1 cellular context compared by ENCODE assay signal in the genomic region with DNA sequence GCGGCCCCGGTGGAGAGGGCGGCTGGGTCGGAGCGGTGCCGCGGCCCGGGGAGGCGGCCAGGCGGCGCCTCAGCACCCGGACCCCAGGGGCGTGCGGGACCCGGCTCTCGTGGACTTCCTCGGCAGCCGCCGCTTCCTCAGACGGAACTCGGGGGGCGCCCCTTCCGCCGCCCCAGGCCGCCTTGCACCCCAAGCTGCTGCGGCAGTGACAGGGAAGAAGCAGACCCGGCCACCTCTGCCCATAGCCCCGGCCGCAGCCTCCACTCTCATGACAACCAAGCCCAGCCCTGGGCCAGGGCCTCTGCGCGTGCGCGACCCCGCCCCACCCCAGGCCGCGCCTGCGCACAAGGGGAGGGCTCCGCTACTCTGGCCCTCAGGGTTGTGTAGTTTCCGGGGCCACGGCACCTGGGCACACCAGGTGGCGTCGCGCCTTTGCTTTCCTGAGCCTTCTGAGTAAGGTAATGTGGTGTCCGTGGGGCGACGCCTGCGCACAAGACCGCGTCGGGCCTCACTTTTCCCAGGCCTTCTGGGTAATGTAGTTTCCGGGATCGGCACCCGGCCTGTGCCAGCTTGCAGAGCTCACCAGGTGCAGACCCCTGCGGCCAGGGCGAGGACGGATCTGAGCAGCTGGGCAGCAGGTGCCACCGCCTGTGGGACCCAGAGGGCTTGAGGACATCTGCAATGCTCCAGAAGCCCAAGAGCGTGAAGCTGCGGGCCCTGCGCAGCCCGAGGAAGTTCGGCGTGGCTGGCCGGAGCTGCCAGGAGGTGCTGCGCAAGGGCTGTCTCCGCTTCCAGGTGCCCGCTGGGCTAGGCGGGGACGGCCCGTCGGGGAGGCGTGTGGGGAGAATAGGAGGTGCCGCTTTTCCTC.
TF ChIP-seq lines count a peak whose summit lies in the region.

A gene (minus strand): TSS at position 289 of the 868 bp plus-strand sequence. CDS start 4,804 bp downstream, outside the sequence.
A gene with protein sequence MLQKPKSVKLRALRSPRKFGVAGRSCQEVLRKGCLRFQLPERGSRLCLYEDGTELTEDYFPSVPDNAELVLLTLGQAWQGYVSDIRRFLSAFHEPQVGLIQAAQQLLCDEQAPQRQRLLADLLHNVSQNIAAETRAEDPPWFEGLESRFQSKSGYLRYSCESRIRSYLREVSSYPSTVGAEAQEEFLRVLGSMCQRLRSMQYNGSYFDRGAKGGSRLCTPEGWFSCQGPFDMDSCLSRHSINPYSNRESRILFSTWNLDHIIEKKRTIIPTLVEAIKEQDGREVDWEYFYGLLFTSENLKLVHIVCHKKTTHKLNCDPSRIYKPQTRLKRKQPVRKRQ (plus strand): TSS at position 554 of the 868 bp plus-strand sequence. CDS start 128 bp downstream, at position 682.

TF ChIP-seq in HepG2, 621 proteins besides CTCF, POLR2A, EP300 and RAD21 (continued from another document and continues in another):
- TF ChIP-seq, protein P1, sequence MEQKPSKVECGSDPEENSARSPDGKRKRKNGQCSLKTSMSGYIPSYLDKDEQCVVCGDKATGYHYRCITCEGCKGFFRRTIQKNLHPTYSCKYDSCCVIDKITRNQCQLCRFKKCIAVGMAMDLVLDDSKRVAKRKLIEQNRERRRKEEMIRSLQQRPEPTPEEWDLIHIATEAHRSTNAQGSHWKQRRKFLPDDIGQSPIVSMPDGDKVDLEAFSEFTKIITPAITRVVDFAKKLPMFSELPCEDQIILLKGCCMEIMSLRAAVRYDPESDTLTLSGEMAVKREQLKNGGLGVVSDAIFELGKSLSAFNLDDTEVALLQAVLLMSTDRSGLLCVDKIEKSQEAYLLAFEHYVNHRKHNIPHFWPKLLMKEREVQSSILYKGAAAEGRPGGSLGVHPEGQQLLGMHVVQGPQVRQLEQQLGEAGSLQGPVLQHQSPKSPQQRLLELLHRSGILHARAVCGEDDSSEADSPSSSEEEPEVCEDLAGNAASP (CRISPR knock-in tag; IDR thresholded peaks at IDR 0.05; ENCODE audit: borderline replicate concordance): peak; percentile 59; the same call in 1 of the 2 replicates
- peak; percentile 95 for TF ChIP-seq ZFX (CRISPR knock-in tag; IDR thresholded peaks at IDR 0.05; ENCODE audit: low read depth)
- no peak for TF ChIP-seq ZNF569 (CRISPR knock-in tag; IDR thresholded peaks at IDR 0.05; ENCODE audit: borderline replicate concordance)
- TF ChIP-seq RBAK (CRISPR knock-in tag; IDR thresholded peaks at IDR 0.05): no peak
- no peak for TF ChIP-seq SCMH1 (CRISPR knock-in tag; IDR thresholded peaks at IDR 0.05; ENCODE audit: borderline replicate concordance)
- TF ChIP-seq, protein P2, sequence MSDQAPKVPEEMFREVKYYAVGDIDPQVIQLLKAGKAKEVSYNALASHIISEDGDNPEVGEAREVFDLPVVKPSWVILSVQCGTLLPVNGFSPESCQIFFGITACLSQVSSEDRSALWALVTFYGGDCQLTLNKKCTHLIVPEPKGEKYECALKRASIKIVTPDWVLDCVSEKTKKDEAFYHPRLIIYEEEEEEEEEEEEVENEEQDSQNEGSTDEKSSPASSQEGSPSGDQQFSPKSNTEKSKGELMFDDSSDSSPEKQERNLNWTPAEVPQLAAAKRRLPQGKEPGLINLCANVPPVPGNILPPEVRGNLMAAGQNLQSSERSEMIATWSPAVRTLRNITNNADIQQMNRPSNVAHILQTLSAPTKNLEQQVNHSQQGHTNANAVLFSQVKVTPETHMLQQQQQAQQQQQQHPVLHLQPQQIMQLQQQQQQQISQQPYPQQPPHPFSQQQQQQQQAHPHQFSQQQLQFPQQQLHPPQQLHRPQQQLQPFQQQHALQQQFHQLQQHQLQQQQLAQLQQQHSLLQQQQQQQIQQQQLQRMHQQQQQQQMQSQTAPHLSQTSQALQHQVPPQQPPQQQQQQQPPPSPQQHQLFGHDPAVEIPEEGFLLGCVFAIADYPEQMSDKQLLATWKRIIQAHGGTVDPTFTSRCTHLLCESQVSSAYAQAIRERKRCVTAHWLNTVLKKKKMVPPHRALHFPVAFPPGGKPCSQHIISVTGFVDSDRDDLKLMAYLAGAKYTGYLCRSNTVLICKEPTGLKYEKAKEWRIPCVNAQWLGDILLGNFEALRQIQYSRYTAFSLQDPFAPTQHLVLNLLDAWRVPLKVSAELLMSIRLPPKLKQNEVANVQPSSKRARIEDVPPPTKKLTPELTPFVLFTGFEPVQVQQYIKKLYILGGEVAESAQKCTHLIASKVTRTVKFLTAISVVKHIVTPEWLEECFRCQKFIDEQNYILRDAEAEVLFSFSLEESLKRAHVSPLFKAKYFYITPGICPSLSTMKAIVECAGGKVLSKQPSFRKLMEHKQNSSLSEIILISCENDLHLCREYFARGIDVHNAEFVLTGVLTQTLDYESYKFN (CRISPR knock-in tag; conservative IDR thresholded peaks at IDR 0.05): no peak
- TF ChIP-seq ETV6 (CRISPR knock-in tag; conservative IDR thresholded peaks at IDR 0.05): no peak
- TF ChIP-seq, protein P3, sequence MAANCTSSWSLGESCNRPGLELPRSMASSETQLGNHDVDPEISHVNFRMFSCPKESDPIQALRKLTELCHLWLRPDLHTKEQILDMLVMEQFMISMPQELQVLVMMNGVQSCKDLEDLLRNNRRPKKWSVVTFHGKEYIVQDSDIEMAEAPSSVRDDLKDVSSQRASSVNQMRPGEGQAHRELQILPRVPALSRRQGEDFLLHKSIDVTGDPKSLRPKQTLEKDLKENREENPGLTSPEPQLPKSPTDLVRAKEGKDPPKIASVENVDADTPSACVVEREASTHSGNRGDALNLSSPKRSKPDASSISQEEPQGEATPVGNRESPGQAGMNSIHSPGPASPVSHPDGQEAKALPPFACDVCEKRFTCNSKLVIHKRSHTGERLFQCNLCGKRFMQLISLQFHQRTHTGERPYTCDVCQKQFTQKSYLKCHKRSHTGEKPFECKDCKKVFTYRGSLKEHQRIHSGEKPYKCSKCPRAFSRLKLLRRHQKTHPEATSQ (CRISPR knock-in tag; IDR thresholded peaks at IDR 0.05; ENCODE audit: borderline replicate concordance): no peak
- peak; percentile 26; the same call in 1 of the 2 replicates for TF ChIP-seq ZNF274 (CRISPR knock-in tag; IDR thresholded peaks at IDR 0.05)
- TF ChIP-seq, protein P4, sequence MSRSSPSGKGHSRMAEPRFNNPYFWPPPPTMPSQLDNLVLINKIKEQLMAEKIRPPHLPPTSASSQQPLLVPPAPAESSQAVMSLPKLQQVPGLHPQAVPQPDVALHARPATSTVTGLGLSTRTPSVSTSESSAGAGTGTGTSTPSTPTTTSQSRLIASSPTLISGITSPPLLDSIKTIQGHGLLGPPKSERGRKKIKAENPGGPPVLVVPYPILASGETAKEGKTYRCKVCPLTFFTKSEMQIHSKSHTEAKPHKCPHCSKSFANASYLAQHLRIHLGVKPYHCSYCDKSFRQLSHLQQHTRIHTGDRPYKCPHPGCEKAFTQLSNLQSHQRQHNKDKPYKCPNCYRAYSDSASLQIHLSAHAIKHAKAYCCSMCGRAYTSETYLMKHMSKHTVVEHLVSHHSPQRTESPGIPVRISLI (CRISPR knock-in tag; IDR thresholded peaks at IDR 0.05; ENCODE audit: borderline replicate concordance): no peak
- TF ChIP-seq BRD4 (CRISPR knock-in tag; IDR thresholded peaks at IDR 0.05): no peak
- no peak for TF ChIP-seq WIZ (CRISPR knock-in tag; IDR thresholded peaks at IDR 0.05)
- TF ChIP-seq ZNF430 (CRISPR knock-in tag; IDR thresholded peaks at IDR 0.05): peak; percentile 24; the same call in 1 of the 2 replicates
- TF ChIP-seq KLF16 (CRISPR knock-in tag; IDR thresholded peaks at IDR 0.05): no peak; a peak in 1 of 4 replicates
- TF ChIP-seq ZNF616 (CRISPR knock-in tag; IDR thresholded peaks at IDR 0.05; ENCODE audit: low read depth): 0 out of 2 replicates have a peak, but pooled peaks have one; percentile 75
- peak; percentile 93 for TF ChIP-seq SP4 (CRISPR knock-in tag; IDR thresholded peaks at IDR 0.05)
- no peak for TF ChIP-seq ZNF746 (CRISPR knock-in tag; IDR thresholded peaks at IDR 0.05)
- TF ChIP-seq ZNF790 (CRISPR knock-in tag; IDR thresholded peaks at IDR 0.05; ENCODE audit: borderline replicate concordance): no peak
- TF ChIP-seq, protein P5, sequence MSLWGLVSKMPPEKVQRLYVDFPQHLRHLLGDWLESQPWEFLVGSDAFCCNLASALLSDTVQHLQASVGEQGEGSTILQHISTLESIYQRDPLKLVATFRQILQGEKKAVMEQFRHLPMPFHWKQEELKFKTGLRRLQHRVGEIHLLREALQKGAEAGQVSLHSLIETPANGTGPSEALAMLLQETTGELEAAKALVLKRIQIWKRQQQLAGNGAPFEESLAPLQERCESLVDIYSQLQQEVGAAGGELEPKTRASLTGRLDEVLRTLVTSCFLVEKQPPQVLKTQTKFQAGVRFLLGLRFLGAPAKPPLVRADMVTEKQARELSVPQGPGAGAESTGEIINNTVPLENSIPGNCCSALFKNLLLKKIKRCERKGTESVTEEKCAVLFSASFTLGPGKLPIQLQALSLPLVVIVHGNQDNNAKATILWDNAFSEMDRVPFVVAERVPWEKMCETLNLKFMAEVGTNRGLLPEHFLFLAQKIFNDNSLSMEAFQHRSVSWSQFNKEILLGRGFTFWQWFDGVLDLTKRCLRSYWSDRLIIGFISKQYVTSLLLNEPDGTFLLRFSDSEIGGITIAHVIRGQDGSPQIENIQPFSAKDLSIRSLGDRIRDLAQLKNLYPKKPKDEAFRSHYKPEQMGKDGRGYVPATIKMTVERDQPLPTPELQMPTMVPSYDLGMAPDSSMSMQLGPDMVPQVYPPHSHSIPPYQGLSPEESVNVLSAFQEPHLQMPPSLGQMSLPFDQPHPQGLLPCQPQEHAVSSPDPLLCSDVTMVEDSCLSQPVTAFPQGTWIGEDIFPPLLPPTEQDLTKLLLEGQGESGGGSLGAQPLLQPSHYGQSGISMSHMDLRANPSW (CRISPR knock-in tag; IDR thresholded peaks at IDR 0.05; ENCODE audit: borderline replicate concordance): peak; percentile 54; the same call in 1 of the 2 replicates
- TF ChIP-seq ISX (CRISPR knock-in tag; conservative IDR thresholded peaks at IDR 0.05): no peak
- TF ChIP-seq SAP130 (CRISPR knock-in tag; IDR thresholded peaks at IDR 0.05; ENCODE audit: low read depth): peak; percentile 86
- peak; percentile 32 for TF ChIP-seq RARA (CRISPR knock-in tag; IDR thresholded peaks at IDR 0.05)
- TF ChIP-seq TSC22D2 (CRISPR knock-in tag; IDR thresholded peaks at IDR 0.05; ENCODE audit: borderline replicate concordance): no peak
- TF ChIP-seq, protein P6, sequence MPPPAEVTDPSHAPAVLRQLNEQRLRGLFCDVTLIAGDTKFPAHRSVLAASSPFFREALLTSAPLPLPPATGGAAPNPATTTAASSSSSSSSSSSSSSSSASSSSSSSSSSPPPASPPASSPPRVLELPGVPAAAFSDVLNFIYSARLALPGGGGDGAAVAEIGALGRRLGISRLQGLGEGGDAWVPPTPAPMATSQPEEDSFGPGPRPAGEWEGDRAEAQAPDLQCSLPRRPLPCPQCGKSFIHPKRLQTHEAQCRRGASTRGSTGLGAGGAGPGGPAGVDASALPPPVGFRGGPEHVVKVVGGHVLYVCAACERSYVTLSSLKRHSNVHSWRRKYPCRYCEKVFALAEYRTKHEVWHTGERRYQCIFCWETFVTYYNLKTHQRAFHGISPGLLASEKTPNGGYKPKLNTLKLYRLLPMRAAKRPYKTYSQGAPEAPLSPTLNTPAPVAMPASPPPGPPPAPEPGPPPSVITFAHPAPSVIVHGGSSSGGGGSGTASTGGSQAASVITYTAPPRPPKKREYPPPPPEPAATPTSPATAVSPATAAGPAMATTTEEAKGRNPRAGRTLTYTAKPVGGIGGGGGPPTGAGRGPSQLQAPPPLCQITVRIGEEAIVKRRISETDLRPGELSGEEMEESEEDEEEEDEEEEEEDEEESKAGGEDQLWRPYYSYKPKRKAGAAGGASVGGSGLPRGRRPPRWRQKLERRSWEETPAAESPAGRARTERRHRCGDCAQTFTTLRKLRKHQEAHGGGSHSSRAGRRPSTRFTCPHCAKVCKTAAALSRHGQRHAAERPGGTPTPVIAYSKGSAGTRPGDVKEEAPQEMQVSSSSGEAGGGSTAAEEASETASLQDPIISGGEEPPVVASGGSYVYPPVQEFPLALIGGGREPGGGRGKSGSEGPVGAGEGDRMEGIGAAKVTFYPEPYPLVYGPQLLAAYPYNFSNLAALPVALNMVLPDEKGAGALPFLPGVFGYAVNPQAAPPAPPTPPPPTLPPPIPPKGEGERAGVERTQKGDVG (CRISPR knock-in tag; IDR thresholded peaks at IDR 0.05; ENCODE audit: borderline replicate concordance): no peak
- no peak for TF ChIP-seq ZNF431 (CRISPR knock-in tag; IDR thresholded peaks at IDR 0.05; ENCODE audit: borderline replicate concordance, low read depth)
- no peak for TF ChIP-seq REXO4 (CRISPR knock-in tag; IDR thresholded peaks at IDR 0.05; ENCODE audit: borderline replicate concordance)
- peak; percentile 83; the same call in 1 of the 2 replicates for TF ChIP-seq ZNF44 (CRISPR knock-in tag; IDR thresholded peaks at IDR 0.05)
- 0 out of 2 replicates have a peak, but pooled peaks have one; percentile 67 for TF ChIP-seq IRX3 (CRISPR knock-in tag; IDR thresholded peaks at IDR 0.05; ENCODE audit: borderline replicate concordance, low read depth)
- TF ChIP-seq, protein P7, sequence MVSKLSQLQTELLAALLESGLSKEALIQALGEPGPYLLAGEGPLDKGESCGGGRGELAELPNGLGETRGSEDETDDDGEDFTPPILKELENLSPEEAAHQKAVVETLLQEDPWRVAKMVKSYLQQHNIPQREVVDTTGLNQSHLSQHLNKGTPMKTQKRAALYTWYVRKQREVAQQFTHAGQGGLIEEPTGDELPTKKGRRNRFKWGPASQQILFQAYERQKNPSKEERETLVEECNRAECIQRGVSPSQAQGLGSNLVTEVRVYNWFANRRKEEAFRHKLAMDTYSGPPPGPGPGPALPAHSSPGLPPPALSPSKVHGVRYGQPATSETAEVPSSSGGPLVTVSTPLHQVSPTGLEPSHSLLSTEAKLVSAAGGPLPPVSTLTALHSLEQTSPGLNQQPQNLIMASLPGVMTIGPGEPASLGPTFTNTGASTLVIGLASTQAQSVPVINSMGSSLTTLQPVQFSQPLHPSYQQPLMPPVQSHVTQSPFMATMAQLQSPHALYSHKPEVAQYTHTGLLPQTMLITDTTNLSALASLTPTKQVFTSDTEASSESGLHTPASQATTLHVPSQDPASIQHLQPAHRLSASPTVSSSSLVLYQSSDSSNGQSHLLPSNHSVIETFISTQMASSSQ (IDR thresholded peaks at IDR 0.05; ENCODE audit: low read depth): no peak
- TF ChIP-seq, protein P7 (CRISPR knock-in tag; IDR thresholded peaks at IDR 0.05; ENCODE audit: borderline replicate concordance): no peak; the same call in 1 of the 2 replicates
